Comparison of ENCODE assay signal across 18 cellular contexts in genomic region chr17:16297367-16298139, GRCh38. TPM values are rescaled to one million over a fixed set of nuclear protein-coding genes. Genes with fewer than 3 reads are reported as not detected.
DNase-seq lines count a peak whose midpoint lies in the region; ATAC-seq, FAIRE-seq and TF ChIP-seq lines count a peak whose summit lies in the region.
"Had no signal": no experiment of that assay in that cellular context is flagged by ENCODE, and none has a peak within 500 bp of the region (broad histone marks: within the 10 kb centered on the region; RNA-seq: fewer than 3 reads in every experiment).

No MANE protein-coding gene starts in this region.

- ATAC-seq in GM23338 (peak; percentile 79), GM19328 (IDR thresholded peaks at IDR 0.05; ENCODE audit: unreplicated experiment) (no peak)

- H3K4me2 ChIP-seq in GM23338, result no peak overlapping the region

- H3K4me3 Mint-ChIP-seq in GM23338 (no peak overlapping the region), progenitor cell of endocrine pancreas (ENCODE audit: low read depth) (no peak overlapping the region)
- H3K4me3 Mint-ChIP-seq: mesothelial cell of epicardium had no signal

- H3K9me3 ChIP-seq in kidney (ENCODE audit: control insufficient read depth in 1 of 2, low read length in 2 of 2), result no peaks in the 10 kb centered on the region

- no peaks in the 10 kb centered on the region for H3K4me1 ChIP-seq in GM23338 (ENCODE audit: insufficient read depth)
- peaks cover 6 to 8% of the 10 kb centered on the region in 2 donors for H3K4me1 ChIP-seq in kidney (ENCODE audit: control insufficient read depth in 1 of 2, insufficient read depth in 1 of 2, low read depth in 1 of 2, low read length in 2 of 2)

- no peak overlapping the region for H3K27ac Mint-ChIP-seq in GM23338
- peak overlapping the region; percentile 86 for H3K27ac Mint-ChIP-seq in progenitor cell of endocrine pancreas
- H3K27ac Mint-ChIP-seq: mesothelial cell of epicardium had no signal

- H3K9me2 ChIP-seq in GM23338 (ENCODE audit: insufficient read depth), result no peaks in the 10 kb centered on the region

- H3K79me2 ChIP-seq in GM23338 (replicated peaks; ENCODE audit: insufficient read depth), result no peaks in the 10 kb centered on the region

- H2AFZ ChIP-seq in GM23338, result no peak overlapping the region

- H3K4me1 Mint-ChIP-seq in GM23338, result peaks cover 9% of the 10 kb centered on the region
- H3K4me1 Mint-ChIP-seq in progenitor cell of endocrine pancreas (ENCODE audit: low read depth), result peaks cover 19% of the 10 kb centered on the region

- H3K9me3 Mint-ChIP-seq in GM23338 (no peaks in the 10 kb centered on the region), progenitor cell of endocrine pancreas (ENCODE audit: low read depth) (peaks cover 3% of the 10 kb centered on the region)
- H3K9me3 Mint-ChIP-seq: mesothelial cell of epicardium had no signal

- no peaks in the 10 kb centered on the region; the same call in 1 of the 2 replicates for H4K20me1 ChIP-seq in GM23338 (replicated peaks; ENCODE audit: insufficient read depth)

- H3K36me3 Mint-ChIP-seq in GM23338 (ENCODE audit: low read depth) (peaks cover 7% of the 10 kb centered on the region), progenitor cell of endocrine pancreas (ENCODE audit: insufficient read depth) (peaks cover 6% of the 10 kb centered on the region)

- H3K27me3 Mint-ChIP-seq in GM23338 (ENCODE audit: insufficient read depth, low read depth, poor library complexity), result peaks cover 5% of the 10 kb centered on the region
- H3K27me3 Mint-ChIP-seq in progenitor cell of endocrine pancreas, result no peaks in the 10 kb centered on the region

- no peak overlapping the region for H3K27ac ChIP-seq in GM23338 (ENCODE audit: low read depth)
- peak overlapping the region; percentile 26 to 75 for H3K27ac ChIP-seq in kidney (ENCODE audit: low read depth in 2 of 2, low read length in 2 of 2)
- H3K27ac ChIP-seq: skin epidermis had no signal

- no peak for FAIRE-seq in kidney (lab: Jason Lieb, UNC)
- FAIRE-seq: GM12891 had no signal

- TF ChIP-seq CTCF in GM23338 (conservative IDR thresholded peaks at IDR 0.05; ENCODE audit: low read depth in 2 of 2), result no peak
- TF ChIP-seq CTCF in kidney (IDR thresholded peaks at IDR 0.05; ENCODE audit: borderline replicate concordance, extremely low read depth, insufficient read depth), result no peak
- TF ChIP-seq CTCF in progenitor cell of endocrine pancreas (IDR thresholded peaks at IDR 0.05; ENCODE audit: unreplicated experiment), result no peak

- H3F3A ChIP-seq in GM23338 (replicated peaks; ENCODE audit: low read depth), result no peaks in the 10 kb centered on the region

- intact Hi-C loops in kidney (cut with DNase I), result no loop called here

- in situ Hi-C loops in SK-MEL-5 (cut with HindIII; ENCODE audit: low pct_unique_long_range_greater_than_20kb, low sequenced_read_pairs), result no loop called here

- H3K27me3 ChIP-seq in GM23338 (ENCODE audit: insufficient read depth), result no peaks in the 10 kb centered on the region

- no peak overlapping the region for H3K9ac ChIP-seq in kidney (ENCODE audit: low read length in 2 of 2)

- H3K36me3 ChIP-seq in GM23338 (ENCODE audit: insufficient read depth) (no peaks in the 10 kb centered on the region), kidney (ENCODE audit: control insufficient read depth in 1 of 2, insufficient read depth in 2 of 2, low read length in 2 of 2) (peaks cover 2 to 5% of the 10 kb centered on the region in 2 donors)

- H3K4me3 ChIP-seq in GM23338 (no peak overlapping the region), kidney (ENCODE audit: low read length in 2 of 2) (no peak overlapping the region)
- H3K4me3 ChIP-seq: skin epidermis had no signal

- DNase-seq in GM23338 (ENCODE audit: low spot score) (peak; percentile 31), SK-MEL-5 (ENCODE audit: low read depth, low spot score) (peak; percentile 50), kidney (no peak), progenitor cell of endocrine pancreas (ENCODE audit: low spot score, unreplicated experiment) (no peak), GOT3 (lab: John Stamatoyannopoulos, UW) (no peak)
- no peak for DNase-seq in NK-92 treated with Interleukin-12 subunit alpha and Interleukin-12 subunit beta, amount 100 ng/mL, for 24 hours (lab: John Stamatoyannopoulos, UW)
- DNase-seq: activated CD4-positive, alpha-beta T cell treated with anti-CD3 and anti-CD28 coated beads, Interleukin-2, amount 50 U/mL, for 48 hours; effector CD4-positive, alpha-beta T cell; GDM1; head of caudate nucleus; islet precursor cell; KG1; NCI-H1105 treated with DMSO at 0.1 percent for 48 hours; stimulated activated CD4-positive, alpha-beta T cell treated with anti-CD3 and anti-CD28 coated beads, Interleukin-4, amount 100 ng/mL, for 24 hours had no signal

TF ChIP-seq in GM23338, 12 proteins besides CTCF, POLR2A, EP300 and RAD21 (continues in another document):
- TF ChIP-seq JUNB (IDR thresholded peaks at IDR 0.05; ENCODE audit: unreplicated experiment), result no peak
- TF ChIP-seq POLR2AphosphoS5 (IDR thresholded peaks at IDR 0.05; ENCODE audit: low read depth), result no peak
- TF ChIP-seq EZH2phosphoT487 (IDR thresholded peaks at IDR 0.05; ENCODE audit: unreplicated experiment), result no peak
- no peak for TF ChIP-seq REST (IDR thresholded peaks at IDR 0.05; ENCODE audit: unreplicated experiment)

RNA-seq across cellular contexts. Expression of gene CENPV, which starts 55.7 kb away (rescaled TPM):
- 300 and 312 TPM in 2 replicates for total RNA-seq in GM23338 (2014; rRNA removed; shearing (Covaris generic))
- polyA plus RNA-seq in GM23338 (2016; fragmentation: Nextera tagmentation; extraction: Ambion mirVana) (139 and 149 TPM in 2 replicates), kidney (ENCODE audit: insufficient read depth, low read depth, low replicate concordance) (42.3 TPM)
- total RNA-seq in SK-MEL-5 (2014; rRNA removed; shearing (Covaris generic)), result 3.5 and 7.2 TPM in 2 replicates
- polyA plus RNA-seq in SK-MEL-5 (2015; cell fraction: cytosol; rRNA removed), result 4.5 and 4.6 TPM in 2 replicates
- polyA plus RNA-seq in SK-MEL-5 (2015; cell fraction: nucleus; rRNA removed), result 7.5 and 16.7 TPM in 2 replicates
- total RNA-seq in kidney (9.0 TPM), progenitor cell of endocrine pancreas (201 and 206 TPM in 2 replicates)

Comparison
In these comparisons a context has a peak if more than half of its experiments do, and no peak if none do; other contexts are left out.
1. DNase-seq: peak in GM23338 (single experiment) and SK-MEL-5 (single experiment); none in kidney (single experiment), progenitor cell of endocrine pancreas (single experiment), NK-92 treated with Interleukin-12 subunit alpha and Interleukin-12 subunit beta, amount 100 ng/mL, for 24 hours (single experiment) and GOT3 (single experiment).
2. RNA of gene CENPV, which starts 55.7 kb away (total RNA-seq): 300 to 312 TPM in GM23338 and 201 to 206 TPM in progenitor cell of endocrine pancreas; 9.0 TPM in kidney (single experiment) and 3.5 to 7.2 TPM in SK-MEL-5; every median in the first group is over 10 times any median in the second.